21 cellular contexts compared by ENCODE assay signal in the genomic region with DNA sequence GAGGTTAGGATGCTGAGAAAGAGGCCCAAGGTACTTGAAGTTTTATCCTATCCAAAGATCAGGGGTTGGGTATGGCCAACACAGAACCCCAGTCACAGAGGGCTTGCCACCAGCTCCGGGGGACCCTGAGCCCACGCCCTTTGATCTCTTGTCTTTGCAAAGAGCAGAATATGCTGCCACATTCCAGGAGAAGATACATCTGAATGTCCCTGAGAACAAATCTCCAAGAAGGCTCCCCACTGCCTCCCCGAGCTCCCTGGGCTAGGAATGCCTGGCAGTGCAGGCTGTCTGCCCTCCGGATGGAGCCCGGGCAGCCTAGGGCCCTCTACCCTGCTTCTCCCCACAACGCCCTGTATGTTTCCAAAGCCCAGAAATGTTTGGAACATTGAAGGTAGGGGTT. TPM values are rescaled to one million over a fixed set of nuclear protein-coding genes. Genes with fewer than 3 reads are reported as not detected.
A peak's percentile ranks its signal among the peaks of the same experiment; 100 is the strongest.
DNase-seq lines count a peak whose midpoint lies in the region; ATAC-seq, FAIRE-seq and TF ChIP-seq lines count a peak whose summit lies in the region.
"Had no signal": no experiment of that assay in that cellular context is flagged by ENCODE, and none has a peak within 500 bp of the region (broad histone marks: within the 10 kb centered on the region; RNA-seq: fewer than 3 reads in every experiment).

No MANE protein-coding gene starts in this region.

- H3K36me3 Mint-ChIP-seq in endothelial cell (ENCODE audit: low read depth, unreplicated experiment) = no peaks in the 10 kb centered on the region
- H3K36me3 Mint-ChIP-seq: CD4-positive, alpha-beta memory T cell had no signal

- H4K8ac ChIP-seq in H1 (ENCODE audit: extremely low read depth, insufficient read depth, low read length) = peak overlapping the region; percentile 19; the same call in 1 of the 2 replicates
- no peak overlapping the region for H4K8ac ChIP-seq in neuronal stem cell (ENCODE audit: low read depth, low read length)

- no peak for TF ChIP-seq EP300 in H1 (IDR thresholded peaks at IDR 0.05; ENCODE audit: borderline replicate concordance in 1 of 2, low read depth in 2 of 2, low read length in 2 of 2)

- H3K23ac ChIP-seq in H1 (ENCODE audit: insufficient read length) = no peak overlapping the region
- H3K23ac ChIP-seq in neuronal stem cell (ENCODE audit: low read depth, low read length, poor library complexity) = no peak overlapping the region

- ATAC-seq in Right ventricle myocardium inferior (no peak), Right ventricle myocardium superior (ENCODE audit: poor library complexity) (no peak)
- ATAC-seq: A549, HCT116 had no signal

- peaks cover 0 to 3% of the 10 kb centered on the region in 2 experiments for H4K20me1 ChIP-seq in H1 (replicated peaks in 1 of 2; ENCODE audit: control insufficient read depth in 1 of 2, insufficient read depth in 2 of 2, low read length in 2 of 2)

- H3K18ac ChIP-seq in H1 (ENCODE audit: extremely low read depth, low read length) (no peak overlapping the region), neuronal stem cell (ENCODE audit: low read length) (no peak overlapping the region)

- intact Hi-C loops in Right ventricle myocardium inferior (cut with DNase I) (no loop called here), Right ventricle myocardium superior (cut with DNase I) (no loop called here)

- no peak overlapping the region for H2AFZ ChIP-seq in H1 (ENCODE audit: low read length)
- no peak overlapping the region for H2AFZ ChIP-seq in neuronal stem cell (ENCODE audit: low read length)

- H2BK20ac ChIP-seq in H1 (ENCODE audit: low read length) = no peak overlapping the region

- no peaks in the 10 kb centered on the region for H3K27me3 ChIP-seq in H7 (ENCODE audit: control insufficient read depth, insufficient read depth, low read length)
- no peaks in the 10 kb centered on the region for H3K27me3 ChIP-seq in H1 (replicated peaks in 1 of 4; ENCODE audit: control insufficient read depth in 3 of 4, extremely low read depth in 1 of 4, insufficient read depth in 3 of 4, low read length in 3 of 4)
- no peaks in the 10 kb centered on the region for H3K27me3 ChIP-seq in neuronal stem cell (ENCODE audit: control insufficient read depth in 3 of 3, insufficient read depth in 3 of 3, low read depth in 1 of 3, low read length in 3 of 3)

- no peak overlapping the region for H3K4ac ChIP-seq in H1 (replicated peaks; ENCODE audit: insufficient read length, low read depth, low read length)
- no peak overlapping the region for H3K4ac ChIP-seq in neuronal stem cell (ENCODE audit: low read length)

- no peaks in the 10 kb centered on the region; a peak in 1 of 4 replicates for H3K79me2 ChIP-seq in H1 (ENCODE audit: control insufficient read depth in 1 of 2, insufficient read depth in 2 of 2, low read length in 2 of 2)

- no peaks in the 10 kb centered on the region for H3K4me1 Mint-ChIP-seq in endothelial cell (ENCODE audit: unreplicated experiment)
- H3K4me1 Mint-ChIP-seq: CD4-positive, alpha-beta memory T cell had no signal

- no peak overlapping the region for H3K27ac ChIP-seq in H1 (ENCODE audit: low read depth, low read length)
- H3K27ac ChIP-seq in neuronal stem cell (replicated peaks; ENCODE audit: low read length) = no peak overlapping the region
- H3K27ac ChIP-seq: A549 had no signal

- H2BK5ac ChIP-seq in H1 (ENCODE audit: low read depth, low read length) = no peak overlapping the region
- H2BK5ac ChIP-seq in neuronal stem cell (ENCODE audit: low read length) = no peak overlapping the region

- no peak overlapping the region for H3K9ac ChIP-seq in H1 (replicated peaks in 1 of 4; ENCODE audit: extremely low read depth in 1 of 4, low read depth in 3 of 4, low read length in 3 of 4)
- no peak overlapping the region for H3K9ac ChIP-seq in neuronal stem cell (ENCODE audit: low read depth, low read length, poor library complexity)

- H3K9me3 Mint-ChIP-seq in endothelial cell (ENCODE audit: unreplicated experiment) = no peaks in the 10 kb centered on the region
- H3K9me3 Mint-ChIP-seq: CD4-positive, alpha-beta memory T cell; H9 had no signal

- H3K4me1 ChIP-seq in H1 (replicated peaks in 1 of 4; ENCODE audit: control insufficient read depth in 3 of 4, insufficient read depth in 4 of 4, low read length in 3 of 4) (peaks cover 0 to 2% (median 1%) of the 10 kb centered on the region in 4 experiments; a peak in 4 of 7 replicates), neuronal stem cell (ENCODE audit: control insufficient read depth in 2 of 2, insufficient read depth in 1 of 2, low read depth in 1 of 2, low read length in 2 of 2) (peaks cover 0 to 12% of the 10 kb centered on the region in 2 donors)
- H3K4me1 ChIP-seq: A549 had no signal

- POLR2A ChIA-PET in H1 (lab: Charles Lee; ENCODE audit: partially characterized antibody) = no interaction called here

- no peak overlapping the region for H3K14ac ChIP-seq in H1 (ENCODE audit: insufficient read length)
- no peak overlapping the region for H3K14ac ChIP-seq in neuronal stem cell (ENCODE audit: low read length)

- no peak overlapping the region for H4K5ac ChIP-seq in H1 (ENCODE audit: insufficient read length, low read depth, low read length)

- no peak for TF ChIP-seq RAD21 in H1 (IDR thresholded peaks at IDR 0.05 in 1 of 2, conservative IDR thresholded peaks at IDR 0.05 in 1 of 2; ENCODE audit: low read depth in 2 of 2, low read length in 2 of 2)

- no peak overlapping the region for H4K91ac ChIP-seq in H1 (replicated peaks; ENCODE audit: insufficient read length, low read length)
- H4K91ac ChIP-seq in neuronal stem cell (ENCODE audit: low read depth, low read length, poor library complexity) = no peak overlapping the region

- H2BK15ac ChIP-seq in H1 (ENCODE audit: low read length) = no peak overlapping the region
- H2BK15ac ChIP-seq in neuronal stem cell (ENCODE audit: low read length) = no peak overlapping the region

- H2BK12ac ChIP-seq in H1 (ENCODE audit: low read depth, low read length) (no peak overlapping the region), neuronal stem cell (ENCODE audit: low read length) (no peak overlapping the region)

- no peak for TF ChIP-seq POLR2A in H1 (IDR thresholded peaks at IDR 0.05; ENCODE audit: control extremely low read depth in 1 of 2, low read depth in 2 of 2, low read length in 2 of 2)

- H3K79me1 ChIP-seq in H1 (ENCODE audit: low read depth, low read length) (peaks cover 2% of the 10 kb centered on the region; the same call in 1 of the 2 replicates), neuronal stem cell (ENCODE audit: low read depth, low read length) (no peaks in the 10 kb centered on the region)

- H2BK120ac ChIP-seq in H1 (replicated peaks; ENCODE audit: low read depth, low read length) = no peak overlapping the region
- H2BK120ac ChIP-seq in neuronal stem cell (ENCODE audit: low read depth, low read length) = no peak overlapping the region

- no peak overlapping the region for H3K56ac ChIP-seq in H1 (replicated peaks; ENCODE audit: insufficient read length, low read depth, low read length)

- no peaks in the 10 kb centered on the region for H3K9me3 ChIP-seq in H1 (ENCODE audit: insufficient read depth in 2 of 2, low read depth in 1 of 2, low read length in 1 of 2)
- H3K9me3 ChIP-seq in neuronal stem cell (replicated peaks in 1 of 2; ENCODE audit: control insufficient read depth in 2 of 2, insufficient read depth in 1 of 2, low read depth in 1 of 2, low read length in 2 of 2) = peaks cover 0 to 2% of the 10 kb centered on the region in 2 donors
- H3K9me3 ChIP-seq: A549 had no signal

- FAIRE-seq in H1 (lab: Jason Lieb, UNC) = no peak
- FAIRE-seq: A549, G401.6, GM12892 had no signal

- TF ChIP-seq CTCF in H1 (IDR thresholded peaks at IDR 0.05; ENCODE audit: control extremely low read depth in 1 of 3, insufficient read depth in 1 of 3, low read depth in 1 of 3, low read length in 3 of 3) (no peak), endothelial cell (IDR thresholded peaks at IDR 0.05; ENCODE audit: unreplicated experiment) (no peak)

- CTCF ChIA-PET in H1 (lab: Charles Lee; ENCODE audit: partially characterized antibody) = no interaction called here

- no peak overlapping the region for H3K27ac Mint-ChIP-seq in endothelial cell (ENCODE audit: unreplicated experiment)
- H3K27ac Mint-ChIP-seq: CD4-positive, alpha-beta memory T cell had no signal

- H3K4me2 ChIP-seq in H1 (ENCODE audit: insufficient read depth in 1 of 2, low read depth in 2 of 2, low read length in 2 of 2) (no peak overlapping the region), neuronal stem cell (ENCODE audit: insufficient read depth, low read length, poor library complexity, severe bottlenecking) (no peak overlapping the region)
- H3K4me2 ChIP-seq: A549 had no signal

- 74% methylated on average over 6 of the region's 6 CpGs; no CpG with 5 or more reads in 1 of the 2 experiments for WGBS in H1 (ENCODE audit: extremely low coverage in 1 of 2, insufficient coverage in 1 of 2, insufficient read length in 1 of 2, insufficient replicate concordance in 2 of 2, low coverage in 1 of 2, low lambda C conversion rate in 2 of 2, missing lambda C conversion rate in 1 of 2), 2 experiments
- WGBS in neuronal stem cell (ENCODE audit: extremely low coverage in 2 of 2, insufficient read length in 2 of 2, insufficient replicate concordance in 1 of 2), 2 donors = no CpG with 5 or more reads among the region's 6 CpGs

- H2AK5ac ChIP-seq in H1 (ENCODE audit: low read depth, low read length) = no peak overlapping the region
- peak overlapping the region; percentile 53 for H2AK5ac ChIP-seq in neuronal stem cell (ENCODE audit: low read depth, low read length)

- no peaks in the 10 kb centered on the region for H3K23me2 ChIP-seq in H1 (ENCODE audit: low read depth, low read length)

- H3K4me3 ChIP-seq in H7 (ENCODE audit: insufficient read depth, low read depth, low read length) (no peak overlapping the region), H1 (ENCODE audit: extremely low read depth in 1 of 4, insufficient read depth in 2 of 4, low read depth in 3 of 4, low read length in 4 of 4) (no peak overlapping the region), neuronal stem cell (ENCODE audit: low read length in 2 of 2) (no peak overlapping the region)
- H3K4me3 ChIP-seq: A549 had no signal

- H3K27me3 Mint-ChIP-seq in endothelial cell (ENCODE audit: unreplicated experiment) = peaks cover 16% of the 10 kb centered on the region

- H3K36me3 ChIP-seq in H7 (replicated peaks; ENCODE audit: control insufficient read depth, insufficient read depth, low read length) = no peaks in the 10 kb centered on the region
- no peaks in the 10 kb centered on the region for H3K36me3 ChIP-seq in H1 (ENCODE audit: control insufficient read depth in 2 of 4, insufficient read depth in 4 of 4, low read length in 3 of 4)
- no peaks in the 10 kb centered on the region for H3K36me3 ChIP-seq in neuronal stem cell (replicated peaks in 1 of 2; ENCODE audit: control insufficient read depth in 2 of 2, insufficient read depth in 2 of 2, low read length in 2 of 2)

- no peak overlapping the region for H3K4me3 Mint-ChIP-seq in endothelial cell (ENCODE audit: unreplicated experiment)
- H3K4me3 Mint-ChIP-seq: CD4-positive, alpha-beta memory T cell; H9 had no signal

- DNase-seq in Right ventricle myocardium inferior (ENCODE audit: missing footprints) = peak; percentile 3
- no peak for DNase-seq in Right ventricle myocardium superior
- DNase-seq in H7 = peak; percentile 57
- DNase-seq in H1 (ENCODE audit: low read depth in 1 of 2, low spot score in 2 of 2) = no peak
- DNase-seq in neuronal stem cell (ENCODE audit: low spot score) = no peak
- DNase-seq in SW480 (ENCODE audit: low spot score) = no peak
- no peak for DNase-seq in stimulated activated CD4-positive, alpha-beta T cell treated with anti-CD3 and anti-CD28 coated beads, Interleukin-4, amount 100 ng/mL, for 1 hour
- DNase-seq in endothelial cell (ENCODE audit: low spot score) = no peak
- DNase-seq: 8988T; C1 segment of cervical spinal cord; Calu3; CD4-positive, alpha-beta memory T cell; COR-L47; DMS53; DMS79 treated with DMSO at 0.1 percent for 48 hours; GOT3; H9 had no signal

RNA-seq across cellular contexts. Expression of a gene that starts 49.2 kb away (rescaled TPM):
- total RNA-seq in Right ventricle myocardium inferior = not detected
- total RNA-seq in Right ventricle myocardium superior = 0.05 TPM
- 13.2 and 15.1 TPM in 2 replicates for total RNA-seq in H7 (2014; rRNA removed; shearing (Covaris generic))
- total RNA-seq in H1 (2021; fragmentation: NEBNext Ultra II Directional; extraction: Animal tissue kit (Norgen Biotek cat#: 25700)) = 6.2 and 6.6 TPM in 2 replicates
- polyA plus RNA-seq in H1 (2011; rRNA removed) = 1.9 and 2.2 TPM in 2 replicates
- polyA plus RNA-seq in H1 (2011; cell fraction: cytosol; rRNA removed) = 1.7 TPM
- polyA plus RNA-seq in H1 (2011; cell fraction: nucleus; rRNA removed) = 3.2 TPM
- polyA plus RNA-seq in H1 (2012, experiment 1 of 2) = 1.9 to 2.8 TPM (median 2.2 TPM) in 4 replicates
- 1.4 TPM for polyA plus RNA-seq in H1 (2012, experiment 2 of 2)
- 2.6 TPM for polyA plus RNA-seq in H1 (2013, experiment 1 of 2)
- 2.9 TPM for polyA plus RNA-seq in H1 (2013, experiment 2 of 2)
- 1.5 and 2.4 TPM in 2 replicates for polyA minus RNA-seq in H1 (2011; rRNA and poly(A)+ RNA removed)
- polyA minus RNA-seq in H1 (2011; cell fraction: cytosol; rRNA and poly(A)+ RNA removed) = 0.95 TPM
- polyA minus RNA-seq in H1 (2011; cell fraction: nucleus; rRNA and poly(A)+ RNA removed) = 3.6 TPM
- polyA plus RNA-seq in neuronal stem cell (2013, experiment 1 of 2) = 0.32 TPM
- 0.42 TPM for polyA plus RNA-seq in neuronal stem cell (2013, experiment 2 of 2)
- total RNA-seq in endothelial cell (ENCODE audit: unreplicated experiment) = 0.21 TPM
- total RNA-seq: Calu3 had no signal
- polyA plus RNA-seq: A549; CD4-positive, alpha-beta memory T cell had no signal

Comparison
In these comparisons a context has a peak if more than half of its experiments do, and no peak if none do; other contexts are left out.
1. DNase-seq: peak in Right ventricle myocardium inferior (single experiment) and H7 (single experiment); none in Right ventricle myocardium superior (single experiment), H1 (0 of 2), neuronal stem cell (single experiment), SW480 (single experiment), stimulated activated CD4-positive, alpha-beta T cell treated with anti-CD3 and anti-CD28 coated beads, Interleukin-4, amount 100 ng/mL, for 1 hour (single experiment) and endothelial cell (single experiment).